In genomic region chr12:53308276-53308675, GRCh38 we compare ENCODE assay signal across 15 cellular contexts. TPM values are rescaled to one million over a fixed set of nuclear protein-coding genes. Genes with fewer than 3 reads are reported as not detected.
DNase-seq lines count a peak whose midpoint lies in the region; ATAC-seq, FAIRE-seq and TF ChIP-seq lines count a peak whose summit lies in the region.
"Had no signal": no experiment of that assay in that cellular context is flagged by ENCODE, and none has a peak within 500 bp of the region (broad histone marks: within the 10 kb centered on the region; RNA-seq: fewer than 3 reads in every experiment).

No MANE protein-coding gene starts in this region.

- H3K79me2 ChIP-seq in HCT116 (ENCODE audit: insufficient read depth, low read length) = peaks cover 13% of the 10 kb centered on the region

- H3K4me1 Mint-ChIP-seq in CD14-positive monocyte = peaks cover 6% of the 10 kb centered on the region

- H3K27me3 Mint-ChIP-seq in CD14-positive monocyte (ENCODE audit: low read depth in 3 of 3) = peaks cover 0 to 1% (median 0%) of the 10 kb centered on the region in 3 donors
- H3K27me3 Mint-ChIP-seq: B cell; CD4-positive, alpha-beta memory T cell had no signal

- POLR2A ChIA-PET in HCT116 (lab: Charles Lee) = no interaction called here

- RAD21 ChIA-PET in HCT116 (lab: Charles Lee; ENCODE audit: low non-redundant PET in 1 of 2, low total read pairs in 2 of 2, uncharacterized antibody in 2 of 2, unreplicated experiment in 2 of 2) = no interaction called here

- intact Hi-C loops in CD14-positive monocyte (cut with micrococcal nuclease) (no loop called here), HCT116 (cut with micrococcal nuclease) (no loop called here), kidney (cut with DNase I) (no loop called here)

- H3K27me3 ChIP-seq in HCT116 (ENCODE audit: insufficient read depth, low read length) (no peaks in the 10 kb centered on the region), WERI-Rb-1 (ENCODE audit: insufficient read depth, low read depth, severe bottlenecking) (no peaks in the 10 kb centered on the region)
- H3K27me3 ChIP-seq: SJSA1 had no signal

- H3K4me3 ChIP-seq in HCT116 (replicated peaks in 1 of 2; ENCODE audit: low read depth in 1 of 2, low read length in 2 of 2) (no peak overlapping the region), WERI-Rb-1 (ENCODE audit: low read depth, low read length) (no peak overlapping the region), kidney (ENCODE audit: low read length in 2 of 2) (no peak overlapping the region)
- H3K4me3 ChIP-seq: HAP-1, SJSA1 had no signal

- no TSS peak for BruUV-seq in HCT116 (replicated peaks; lab: Mats Ljungman, UMichigan)

- no peak overlapping the region for H2AFZ ChIP-seq in HCT116 (ENCODE audit: low read depth, low read length, poor library complexity, severe bottlenecking)

- FAIRE-seq in kidney (lab: Jason Lieb, UNC) = no peak
- FAIRE-seq: HTR-8/SVneo had no signal

- H3K36me3 Mint-ChIP-seq in CD14-positive monocyte = peaks cover 64 to 89% of the 10 kb centered on the region in 2 donors

- H3K4me3 Mint-ChIP-seq in CD14-positive monocyte = no peak overlapping the region
- H3K4me3 Mint-ChIP-seq: B cell had no signal

- TF ChIP-seq RAD21 in HCT116 (IDR thresholded peaks at IDR 0.05; ENCODE audit: low read depth) = no peak

- H3K4me1 ChIP-seq in HCT116 (ENCODE audit: control insufficient read depth in 1 of 2, insufficient read depth in 2 of 2, low read length in 2 of 2) (no peaks in the 10 kb centered on the region), kidney (ENCODE audit: control insufficient read depth in 1 of 2, insufficient read depth in 1 of 2, low read depth in 1 of 2, low read length in 2 of 2) (no peaks in the 10 kb centered on the region)
- H3K4me1 ChIP-seq: HAP-1, SJSA1 had no signal

- H4K20me1 ChIP-seq in HCT116 (ENCODE audit: insufficient read depth) = no peaks in the 10 kb centered on the region

- CTCF ChIA-PET in HCT116 (lab: Charles Lee) = interaction anchor here (2.0 kb wide), 1 partner anchor 13 kb away, joined by 7 read pairs; the partner anchor contains the start of gene AAAS

- no peak overlapping the region for H3K9ac ChIP-seq in HCT116 (ENCODE audit: low read length)
- H3K9ac ChIP-seq in kidney (ENCODE audit: low read length in 2 of 2) = no peak overlapping the region

- H3K27ac ChIP-seq in HCT116 (ENCODE audit: low read depth, low read length) = no peak overlapping the region
- H3K27ac ChIP-seq in WERI-Rb-1 = peak overlapping the region; percentile 70
- no peak overlapping the region for H3K27ac ChIP-seq in kidney (ENCODE audit: low read depth in 2 of 2, low read length in 2 of 2)
- H3K27ac ChIP-seq: SJSA1 had no signal

- H3K4me2 ChIP-seq in HCT116 (ENCODE audit: low read length) = no peak overlapping the region

- TF ChIP-seq POLR2A in HCT116 (IDR thresholded peaks at IDR 0.05; ENCODE audit: borderline replicate concordance, extremely low read depth, insufficient read depth, insufficient read length) = no peak

- peaks cover 27 to 37% of the 10 kb centered on the region in 2 experiments; a peak in 3 of 4 replicates for H3K36me3 ChIP-seq in HCT116 (ENCODE audit: control insufficient read depth in 1 of 2, insufficient read depth in 2 of 2, low read length in 2 of 2)
- H3K36me3 ChIP-seq in WERI-Rb-1 = peaks cover 49% of the 10 kb centered on the region
- H3K36me3 ChIP-seq in kidney (ENCODE audit: control insufficient read depth in 1 of 2, insufficient read depth in 2 of 2, low read length in 2 of 2) = peaks cover 19 to 50% of the 10 kb centered on the region in 2 donors

- no peaks in the 10 kb centered on the region for H3K9me2 ChIP-seq in HCT116 (ENCODE audit: insufficient read depth)

- TF ChIP-seq CTCF in CD14-positive monocyte (IDR thresholded peaks at IDR 0.05) (no peak), HCT116 (IDR thresholded peaks at IDR 0.05 in 2 of 3, conservative IDR thresholded peaks at IDR 0.05 in 1 of 3; ENCODE audit: borderline replicate concordance in 1 of 3, insufficient read depth in 1 of 3, low read depth in 2 of 3, low read length in 2 of 3) (no peak), WERI-Rb-1 (IDR thresholded peaks at IDR 0.05; ENCODE audit: low read depth, low read length) (no peak), kidney (IDR thresholded peaks at IDR 0.05; ENCODE audit: borderline replicate concordance, extremely low read depth, insufficient read depth) (no peak)

- DNase-seq in CD14-positive monocyte (ENCODE audit: low spot score) = no peak
- no peak for DNase-seq in HCT116 (ENCODE audit: low read depth, low spot score)
- DNase-seq in WERI-Rb-1 = peak; percentile 27
- DNase-seq in kidney = peak; percentile 9
- no peak for DNase-seq in NCI-H2227 (lab: John Stamatoyannopoulos, UW; ENCODE audit: unreplicated experiment)
- no peak for DNase-seq in stimulated activated naive CD4-positive, alpha-beta T cell treated with Interleukin-2 at 50 U/mL for 16 hours (lab: John Stamatoyannopoulos, UW)
- DNase-seq: Calu3; CD4-positive, alpha-beta memory T cell; NCI-H345; NCI-H69 had no signal

- ATAC-seq in HCT116 = 0 out of 2 replicates have a peak, but pooled peaks have one; percentile 14
- no peak for ATAC-seq in HG03457 (IDR thresholded peaks at IDR 0.05; ENCODE audit: unreplicated experiment)

- H3K9me3 ChIP-seq in HCT116 (ENCODE audit: control insufficient read depth in 1 of 2, insufficient read depth in 1 of 2, low read depth in 1 of 2, low read length in 2 of 2) = no peaks in the 10 kb centered on the region
- H3K9me3 ChIP-seq in WERI-Rb-1 (ENCODE audit: severe bottlenecking) = no peaks in the 10 kb centered on the region
- no peaks in the 10 kb centered on the region for H3K9me3 ChIP-seq in kidney (ENCODE audit: control insufficient read depth in 1 of 2, low read length in 2 of 2)
- H3K9me3 ChIP-seq: HAP-1, SJSA1 had no signal

- H3K9me3 Mint-ChIP-seq in CD14-positive monocyte = peaks cover 0 to 1% (median 0%) of the 10 kb centered on the region in 7 donors
- H3K9me3 Mint-ChIP-seq: CD4-positive, alpha-beta memory T cell had no signal

- peak overlapping the region in 4 of 7 donors; percentile 4 to 79 (median 58) for H3K27ac Mint-ChIP-seq in CD14-positive monocyte

TF ChIP-seq in HCT116, 20 proteins besides CTCF, POLR2A, EP300 and RAD21:
- no peak for TF ChIP-seq ELF1 (IDR thresholded peaks at IDR 0.05; ENCODE audit: borderline replicate concordance, low read depth)
- no peak for TF ChIP-seq MAX (IDR thresholded peaks at IDR 0.05)
- TF ChIP-seq SRF (IDR thresholded peaks at IDR 0.05; ENCODE audit: low read depth) = no peak
TF ChIP-seq in HCT116: peak in this region for 0.

RNA-seq across cellular contexts. Expression of gene MYG1, which starts 8.8 kb away (rescaled TPM):
- polyA plus RNA-seq in CD14-positive monocyte = 10 to 100 TPM; 55.7 to 64.3 TPM
- 104 TPM for total RNA-seq in HCT116 (2021; ENCODE audit: unreplicated experiment)
- 101 and 106 TPM in 2 replicates for polyA plus RNA-seq in HCT116 (2012)
- 49.0 TPM for total RNA-seq in kidney
- 105 TPM for polyA plus RNA-seq in kidney (ENCODE audit: insufficient read depth, low read depth, low replicate concordance)

RNA-seq across cellular contexts. Expression of gene PFDN5, which starts 12.9 kb away (rescaled TPM):
- polyA plus RNA-seq in CD14-positive monocyte (1,000 to 10,000 TPM; 1,474 to 1,751 TPM), kidney (ENCODE audit: insufficient read depth, low read depth, low replicate concordance) (1,405 TPM)
- total RNA-seq in HCT116 (2021; ENCODE audit: unreplicated experiment) (318 TPM), kidney (439 TPM)
- polyA plus RNA-seq in HCT116 (2012) = 540 and 548 TPM in 2 replicates

RNA-seq across cellular contexts. Expression of gene AAAS, which starts 13.1 kb away (rescaled TPM):
- 10 to 100 TPM; 25.6 to 27.2 TPM for polyA plus RNA-seq in CD14-positive monocyte
- total RNA-seq in HCT116 (2021; ENCODE audit: unreplicated experiment) = 87.9 TPM
- 64.1 and 77.3 TPM in 2 replicates for polyA plus RNA-seq in HCT116 (2012)
- 46.2 TPM for total RNA-seq in kidney
- 43.4 TPM for polyA plus RNA-seq in kidney (ENCODE audit: insufficient read depth, low read depth, low replicate concordance)

RNA-seq across cellular contexts. Expression of gene SP7, which starts 27.9 kb away (rescaled TPM):
- polyA plus RNA-seq in CD14-positive monocyte (not detected), kidney (ENCODE audit: insufficient read depth, low read depth, low replicate concordance) (not detected)
- total RNA-seq in HCT116 (2021; ENCODE audit: unreplicated experiment) (not detected), kidney (not detected)
- polyA plus RNA-seq in HCT116 (2012) = 0.02 and 0.04 TPM in 2 replicates
- total RNA-seq: B cell; Calu3; CD4-positive, alpha-beta memory T cell; SJSA1 had no signal
- polyA plus RNA-seq: CD4-positive, alpha-beta memory T cell had no signal

RNA-seq across cellular contexts. Expression of gene ESPL1, which starts 40.2 kb away (rescaled TPM):
- polyA plus RNA-seq in CD14-positive monocyte (not detected), kidney (ENCODE audit: insufficient read depth, low read depth, low replicate concordance) (2.9 TPM)
- total RNA-seq in HCT116 (2021; ENCODE audit: unreplicated experiment) (50.3 TPM), kidney (1.5 TPM)
- polyA plus RNA-seq in HCT116 (2012) = 33.9 and 36.7 TPM in 2 replicates

Comparison
In these comparisons a context has a peak if more than half of its experiments do, and no peak if none do; other contexts are left out.
1. DNase-seq: peak in WERI-Rb-1 (single experiment) and kidney (single experiment); none in CD14-positive monocyte (single experiment), HCT116 (single experiment), NCI-H2227 (single experiment) and stimulated activated naive CD4-positive, alpha-beta T cell treated with Interleukin-2 at 50 U/mL for 16 hours (single experiment).